8 cellular contexts compared by ENCODE assay signal in genomic region chr11:2930705-2931415, GRCh38. TPM values are rescaled to one million over a fixed set of nuclear protein-coding genes. Genes with fewer than 3 reads are reported as not detected.
DNase-seq lines count a peak whose midpoint lies in the region; ATAC-seq and TF ChIP-seq lines count a peak whose summit lies in the region.

No MANE protein-coding gene starts in this region.

- peak overlapping the region; percentile 92 for H3K4me2 ChIP-seq in mammary epithelial cell (ENCODE audit: insufficient read depth, low read depth, low read length)

- H3K4me3 ChIP-seq in mammary epithelial cell (replicated peaks in 1 of 3; ENCODE audit: insufficient read depth in 1 of 3, low read depth in 2 of 3, low read length in 3 of 3) = peak overlapping the region; percentile 59 to 95 (median 70)
- peak overlapping the region; percentile 67 for H3K4me3 ChIP-seq in kidney epithelial cell (ENCODE audit: low read depth, low read length)

- 43% methylated on average over 9 of the region's 21 CpGs for WGBS in mammary epithelial cell (ENCODE audit: low coverage, missing lambda C conversion rate)

- no peaks in the 10 kb centered on the region for H3K27me3 ChIP-seq in mammary epithelial cell (ENCODE audit: insufficient read depth, low read length)
- H3K27me3 ChIP-seq in kidney epithelial cell (ENCODE audit: control insufficient read depth, insufficient read depth, low read length) = no peaks in the 10 kb centered on the region

- peaks cover 30% of the 10 kb centered on the region for H3K79me2 ChIP-seq in mammary epithelial cell (ENCODE audit: insufficient read depth, low read length)

- intact Hi-C loops in mammary epithelial cell (cut with micrococcal nuclease) = loop anchor here (1.0 kb wide), 5 partner anchors 39 to 398 kb away; partner anchors contain the start of gene NAP1L4

- H3K27ac ChIP-seq in RWPE1 (peak overlapping the region; percentile 95), mammary epithelial cell (ENCODE audit: insufficient read depth, low read depth, low read length) (peak overlapping the region; percentile 91)

- POLR2A ChIA-PET in RWPE1 (lab: Yijun Ruan, JAX; ENCODE audit: low non-redundant PET) = interaction anchor here (2.1 to 2.7 kb wide), 2 partner anchors 19 to 39 kb away, joined by 10 to 18 read pairs; no protein-coding TSS in a partner anchor

- no peaks in the 10 kb centered on the region for H4K20me1 ChIP-seq in mammary epithelial cell (ENCODE audit: insufficient read depth, low read length)

- dilution Hi-C loops in mammary epithelial cell (cut with HindIII; ENCODE audit: low sequenced_read_pairs) = no loop called here

- ATAC-seq in HG03280 (IDR thresholded peaks at IDR 0.05; ENCODE audit: unreplicated experiment) (peak; percentile 30), GM18868 (IDR thresholded peaks at IDR 0.05; ENCODE audit: unreplicated experiment) (no peak)

- in situ Hi-C loops in mammary epithelial cell (cut with MboI; ENCODE audit: low sequenced_read_pairs in 2 of 2) = no loop called here

- peaks cover 51% of the 10 kb centered on the region for H3K4me1 ChIP-seq in mammary epithelial cell (ENCODE audit: insufficient read depth, low read length)

- H3K9me3 ChIP-seq in mammary epithelial cell (replicated peaks; ENCODE audit: insufficient read depth, low read length) = no peaks in the 10 kb centered on the region

- no TSS peak for BruUV-seq in mammary epithelial cell (replicated peaks; lab: Mats Ljungman, UMichigan)

- peak overlapping the region; percentile 87 for H3K9ac ChIP-seq in mammary epithelial cell (ENCODE audit: insufficient read depth, low read length)

- peaks cover 6% of the 10 kb centered on the region for H3K36me3 ChIP-seq in mammary epithelial cell (ENCODE audit: insufficient read depth, low read length)
- no peaks in the 10 kb centered on the region for H3K36me3 ChIP-seq in kidney epithelial cell (ENCODE audit: control insufficient read depth, insufficient read depth, low read length)

- TF ChIP-seq CTCF in RWPE1 (conservative IDR thresholded peaks at IDR 0.05; ENCODE audit: low read depth) (peak; percentile 94), mammary epithelial cell (conservative IDR thresholded peaks at IDR 0.05 in 1 of 2, IDR thresholded peaks at IDR 0.05 in 1 of 2; ENCODE audit: extremely low read depth in 1 of 2, insufficient read depth in 1 of 2, low read depth in 1 of 2, low read length in 2 of 2) (peak; percentile 77 to 95), kidney epithelial cell (IDR thresholded peaks at IDR 0.05; ENCODE audit: insufficient read depth, low read length, poor library complexity, severe bottlenecking) (peak; percentile 94)

- CTCF ChIA-PET in RWPE1 (lab: Yijun Ruan, JAX) (interaction anchor here (0.6 to 2.9 kb wide), 17 partner anchors 8 to 511 kb away, joined by 3 to 19 read pairs (median 5); partner anchors contain the start of gene OSBPL5), mammary epithelial cell (lab: Charles Lee; ENCODE audit: low non-redundant PET) (interaction anchor here (0.6 to 0.8 kb wide), 2 partner anchors 14 to 120 kb away, joined by 3 to 14 read pairs; no protein-coding TSS in a partner anchor)

- H2AFZ ChIP-seq in mammary epithelial cell (ENCODE audit: low read depth, low read length) = peak overlapping the region; percentile 77

- DNase-seq in NCI-H510A treated with DMSO at 0.1 percent for 48 hours (lab: John Stamatoyannopoulos, UW) (peak; percentile 62), NCI-H510A (lab: John Stamatoyannopoulos, UW) (no peak), RWPE1 (ENCODE audit: low spot score) (peak; percentile 85), mammary epithelial cell (peak; percentile 76), kidney epithelial cell (ENCODE audit: low read depth) (no peak)
- DNase-seq in stimulated activated CD8-positive, alpha-beta memory T cell treated with anti-CD3 and anti-CD28 coated beads, Interleukin-4, amount 100 ng/mL, for 48 hours = peak; percentile 69

RNA-seq across cellular contexts. Expression of gene PHLDA2, which starts 1.6 kb away (rescaled TPM):
- 100 to 1,000 TPM in 1 of 2 donors, 1 to 10 TPM in 1; 9.5 to 164 TPM for total RNA-seq in mammary epithelial cell
- polyA plus RNA-seq in mammary epithelial cell = 81.0 TPM
- polyA minus RNA-seq in mammary epithelial cell = 23.0 TPM
- 32.8 and 58.5 TPM in 2 replicates for total RNA-seq in kidney epithelial cell

RNA-seq across cellular contexts. Expression of gene CDKN1C, which starts 45.3 kb away (rescaled TPM):
- total RNA-seq in mammary epithelial cell (under 1 TPM; 0.38 to 0.50 TPM), kidney epithelial cell (34.8 and 37.1 TPM in 2 replicates)
- polyA plus RNA-seq in mammary epithelial cell = 0.08 TPM
- not detected for polyA minus RNA-seq in mammary epithelial cell

Comparison
In these comparisons a context has a peak if more than half of its experiments do, and no peak if none do; other contexts are left out.
1. DNase-seq: peak in NCI-H510A treated with DMSO at 0.1 percent for 48 hours (single experiment), RWPE1 (single experiment), mammary epithelial cell (single experiment) and stimulated activated CD8-positive, alpha-beta memory T cell treated with anti-CD3 and anti-CD28 coated beads, Interleukin-4, amount 100 ng/mL, for 48 hours (single experiment); none in NCI-H510A (single experiment) and kidney epithelial cell (single experiment).
2. RNA of gene CDKN1C, which starts 45.3 kb away (total RNA-seq): 34.8 to 37.1 TPM in kidney epithelial cell; 0.38 to 0.50 TPM in mammary epithelial cell; every median in the first group is over 10 times any median in the second.
3. Peak in every context shown above with its lines, with median percentiles within 50 percentile points of each other: CTCF ChIP-seq.